15 cellular contexts compared by ENCODE assay signal in genomic region chr3:10505791-10506585, GRCh38. TPM values are rescaled to one million over a fixed set of nuclear protein-coding genes. Genes with fewer than 3 reads are reported as not detected.
DNase-seq lines count a peak whose midpoint lies in the region; FAIRE-seq and TF ChIP-seq lines count a peak whose summit lies in the region.
"Had no signal": no experiment of that assay in that cellular context is flagged by ENCODE, and none has a peak within 500 bp of the region (broad histone marks: within the 10 kb centered on the region; RNA-seq: fewer than 3 reads in every experiment).

No MANE protein-coding gene starts in this region.

- 0 out of 22 replicates have a peak overlapping the region, but pooled peaks of 1 of the 11 experiments have one; percentile 8 for H3K27ac ChIP-seq in BLaER1 treated with 17β-estradiol and CSF1 and Interleukin-3, amounts not matched to agents 10 nM and 100 nM
- no peak overlapping the region for H3K27ac ChIP-seq in H1 (ENCODE audit: low read depth, low read length)
- H3K27ac ChIP-seq in neural progenitor cell, result no peak overlapping the region
- no peak overlapping the region for H3K27ac ChIP-seq in ovary
- H3K27ac ChIP-seq: body of pancreas had no signal

- no peaks in the 10 kb centered on the region for H3K36me3 ChIP-seq in BLaER1 treated with 17β-estradiol and CSF1 and Interleukin-3, amounts not matched to agents 10 nM and 100 nM
- H3K36me3 ChIP-seq in H1 (ENCODE audit: control insufficient read depth in 2 of 4, insufficient read depth in 4 of 4, low read length in 3 of 4) (no peaks in the 10 kb centered on the region), neural progenitor cell (no peaks in the 10 kb centered on the region), ovary (no peaks in the 10 kb centered on the region)

- H2AFZ ChIP-seq in H1 (ENCODE audit: low read length) (peak overlapping the region; percentile 88), neural progenitor cell (replicated peaks) (no peak overlapping the region)

- no peak for FAIRE-seq in H1 (lab: Jason Lieb, UNC)
- FAIRE-seq: GM12878 had no signal

- no peaks in the 10 kb centered on the region for H3F3A ChIP-seq in neural progenitor cell (ENCODE audit: low read depth)

- no peak overlapping the region for H3K14ac ChIP-seq in H1 (ENCODE audit: insufficient read length)

- intact Hi-C loops in ovary (cut with DNase I), result no loop called here

- H3K23me2 ChIP-seq in H1 (ENCODE audit: low read depth, low read length), result peaks cover 5% of the 10 kb centered on the region; the same call in 1 of the 2 replicates

- H2AK5ac ChIP-seq in H1 (ENCODE audit: low read depth, low read length), result no peak overlapping the region

- no peak for TF ChIP-seq RAD21 in H1 (IDR thresholded peaks at IDR 0.05 in 1 of 2, conservative IDR thresholded peaks at IDR 0.05 in 1 of 2; ENCODE audit: low read depth in 2 of 2, low read length in 2 of 2)

- no peak overlapping the region for H3K56ac ChIP-seq in H1 (replicated peaks; ENCODE audit: insufficient read length, low read depth, low read length)

- no peaks in the 10 kb centered on the region for H3K36me3 Mint-ChIP-seq in neural progenitor cell

- peak; percentile 80 for DNase-seq in HuH-7 (ENCODE audit: low spot score)
- DNase-seq in H1 (ENCODE audit: low read depth in 1 of 2, low spot score in 2 of 2), result no peak
- DNase-seq in neural progenitor cell (ENCODE audit: low spot score), result no peak
- DNase-seq in RKO (ENCODE audit: low spot score), result no peak
- no peak for DNase-seq in ovary
- no peak for DNase-seq in Ammon's horn (ENCODE audit: low spot score)
- DNase-seq in occipital lobe (lab: John Stamatoyannopoulos, UW), result no peak
- DNase-seq: activated CD8-positive, alpha-beta memory T cell treated with anti-CD3 and anti-CD28 coated beads, Interleukin-2, amount 50 U/mL, for 48 hours; body of pancreas; islet precursor cell; OCI-M1; stimulated activated CD4-positive, alpha-beta T cell treated with anti-CD3 and anti-CD28 coated beads, Interleukin-4, amount 100 ng/mL, for 4 hours; T-helper 9 cell had no signal

- no peaks in the 10 kb centered on the region for H3K79me1 ChIP-seq in H1 (ENCODE audit: low read depth, low read length)

- peaks cover 0 to 16% (median 0%) of the 10 kb centered on the region in 11 experiments; a peak in 5 of 22 replicates for H3K27me3 ChIP-seq in BLaER1 treated with 17β-estradiol and CSF1 and Interleukin-3, amounts not matched to agents 10 nM and 100 nM
- H3K27me3 ChIP-seq in H1 (replicated peaks in 1 of 4; ENCODE audit: control insufficient read depth in 3 of 4, extremely low read depth in 1 of 4, insufficient read depth in 3 of 4, low read length in 3 of 4), result peaks cover 0 to 12% (median 10%) of the 10 kb centered on the region in 4 experiments; a peak in 5 of 7 replicates
- peaks cover 22% of the 10 kb centered on the region for H3K27me3 ChIP-seq in neural progenitor cell
- H3K27me3 ChIP-seq in ovary, result no peaks in the 10 kb centered on the region

- peak overlapping the region; percentile 4; the same call in 1 of the 2 replicates for H2BK12ac ChIP-seq in H1 (ENCODE audit: low read depth, low read length)

- peak overlapping the region; percentile 75 for H3K4me3 Mint-ChIP-seq in neural progenitor cell

- H3K4me1 Mint-ChIP-seq in neural progenitor cell, result peaks cover 15% of the 10 kb centered on the region

- TF ChIP-seq POLR2A in H1 (IDR thresholded peaks at IDR 0.05; ENCODE audit: control extremely low read depth in 1 of 2, low read depth in 2 of 2, low read length in 2 of 2) (no peak), ovary (IDR thresholded peaks at IDR 0.05) (no peak)

- H4K5ac ChIP-seq in H1 (ENCODE audit: insufficient read length, low read depth, low read length), result no peak overlapping the region

- H3K79me2 ChIP-seq in H1 (ENCODE audit: control insufficient read depth in 1 of 2, insufficient read depth in 2 of 2, low read length in 2 of 2) (no peaks in the 10 kb centered on the region), neural progenitor cell (ENCODE audit: low read depth) (no peaks in the 10 kb centered on the region)

- no peak overlapping the region for H3K23ac ChIP-seq in H1 (ENCODE audit: insufficient read length)

- H3K27me3 Mint-ChIP-seq in neural progenitor cell (ENCODE audit: insufficient read depth, low read depth), result peaks cover 5% of the 10 kb centered on the region

- POLR2A ChIA-PET in H1 (lab: Charles Lee; ENCODE audit: partially characterized antibody), result interaction anchor here (1.3 kb wide), 1 partner anchor 10 kb away, joined by 4 read pairs; no protein-coding TSS in a partner anchor

- H2BK15ac ChIP-seq in H1 (ENCODE audit: low read length), result no peak overlapping the region

- H4K91ac ChIP-seq in H1 (replicated peaks; ENCODE audit: insufficient read length, low read length), result no peak overlapping the region

- CTCF ChIA-PET in H1 (lab: Charles Lee; ENCODE audit: partially characterized antibody), result interaction anchor here (0.9 to 1.0 kb wide), 2 partner anchors 11 to 162 kb away, joined by 3 to 4 read pairs; no protein-coding TSS in a partner anchor

- peak overlapping the region; percentile 63 to 74 (median 70) for H3K4me2 ChIP-seq in BLaER1 treated with 17β-estradiol and CSF1 and Interleukin-3, amounts not matched to agents 10 nM and 100 nM
- H3K4me2 ChIP-seq in H1 (ENCODE audit: insufficient read depth in 1 of 2, low read depth in 2 of 2, low read length in 2 of 2), result peak overlapping the region; percentile 56 to 72
- H3K4me2 ChIP-seq in neural progenitor cell, result peak overlapping the region; percentile 79

- no peak overlapping the region for H2BK120ac ChIP-seq in H1 (replicated peaks; ENCODE audit: low read depth, low read length)

- no peak overlapping the region for H2BK5ac ChIP-seq in H1 (ENCODE audit: low read depth, low read length)

- H3K4me3 ChIP-seq in BLaER1 treated with 17β-estradiol and CSF1 and Interleukin-3, amounts not matched to agents 10 nM and 100 nM, result peak overlapping the region in 1 of 10 experiments; percentile 22; a peak in 1 of 20 replicates
- peak overlapping the region; percentile 26 to 64 (median 38); a peak in 7 of 8 replicates for H3K4me3 ChIP-seq in H1 (ENCODE audit: extremely low read depth in 1 of 4, insufficient read depth in 2 of 4, low read depth in 3 of 4, low read length in 4 of 4)
- peak overlapping the region; percentile 48 for H3K4me3 ChIP-seq in neural progenitor cell
- H3K4me3 ChIP-seq in ovary, result no peak overlapping the region
- H3K4me3 ChIP-seq: body of pancreas, GM12878 had no signal

- peaks cover 7 to 53% (median 43%) of the 10 kb centered on the region in 10 experiments; a peak in 19 of 20 replicates for H3K4me1 ChIP-seq in BLaER1 treated with 17β-estradiol and CSF1 and Interleukin-3, amounts not matched to agents 10 nM and 100 nM
- H3K4me1 ChIP-seq in H1 (replicated peaks in 1 of 4; ENCODE audit: control insufficient read depth in 3 of 4, insufficient read depth in 4 of 4, low read length in 3 of 4), result peaks cover 0 to 9% (median 5%) of the 10 kb centered on the region in 4 experiments; a peak in 6 of 7 replicates
- H3K4me1 ChIP-seq in neural progenitor cell, result peaks cover 9% of the 10 kb centered on the region
- no peaks in the 10 kb centered on the region for H3K4me1 ChIP-seq in ovary (ENCODE audit: insufficient read depth)

- H2BK20ac ChIP-seq in H1 (ENCODE audit: low read length), result no peak overlapping the region

- H4K20me1 ChIP-seq in BLaER1 treated with 17β-estradiol and CSF1 and Interleukin-3, amounts not matched to agents 10 nM and 100 nM, result peaks cover 0 to 44% (median 0%) of the 10 kb centered on the region in 11 experiments; a peak in 5 of 22 replicates
- H4K20me1 ChIP-seq in H1 (replicated peaks in 1 of 2; ENCODE audit: control insufficient read depth in 1 of 2, insufficient read depth in 2 of 2, low read length in 2 of 2) (no peaks in the 10 kb centered on the region), neural progenitor cell (ENCODE audit: low read depth) (no peaks in the 10 kb centered on the region)

- H3K9ac ChIP-seq in BLaER1 treated with 17β-estradiol and CSF1 and Interleukin-3, amounts not matched to agents 10 nM and 100 nM, result peak overlapping the region in 4 of 11 experiments; percentile 7 to 42 (median 33); a peak in 5 of 22 replicates
- H3K9ac ChIP-seq in H1 (replicated peaks in 1 of 4; ENCODE audit: extremely low read depth in 1 of 4, low read depth in 3 of 4, low read length in 3 of 4), result no peak overlapping the region
- H3K9ac ChIP-seq in neural progenitor cell, result no peak overlapping the region

- H4K8ac ChIP-seq in H1 (ENCODE audit: extremely low read depth, insufficient read depth, low read length), result no peak overlapping the region

- no peaks in the 10 kb centered on the region for H3K9me3 ChIP-seq in BLaER1 treated with 17β-estradiol and CSF1 and Interleukin-3, amounts not matched to agents 10 nM and 100 nM (replicated peaks in 1 of 11)
- H3K9me3 ChIP-seq in H1 (ENCODE audit: insufficient read depth in 2 of 2, low read depth in 1 of 2, low read length in 1 of 2) (no peaks in the 10 kb centered on the region), neural progenitor cell (ENCODE audit: low read depth) (no peaks in the 10 kb centered on the region), ovary (no peaks in the 10 kb centered on the region)
- H3K9me3 ChIP-seq: body of pancreas had no signal

- no peak overlapping the region for H3K18ac ChIP-seq in H1 (ENCODE audit: extremely low read depth, low read length)

- H3K4ac ChIP-seq in H1 (replicated peaks; ENCODE audit: insufficient read length, low read depth, low read length), result no peak overlapping the region

- no peak overlapping the region for H3K27ac Mint-ChIP-seq in neural progenitor cell

- H3K9me3 Mint-ChIP-seq in neural progenitor cell, result no peaks in the 10 kb centered on the region

- TF ChIP-seq EP300 in H1 (IDR thresholded peaks at IDR 0.05; ENCODE audit: borderline replicate concordance in 1 of 2, low read depth in 2 of 2, low read length in 2 of 2) (no peak), ovary (IDR thresholded peaks at IDR 0.05) (no peak)

- TF ChIP-seq CTCF in H1 (IDR thresholded peaks at IDR 0.05; ENCODE audit: control extremely low read depth in 1 of 3, insufficient read depth in 1 of 3, low read depth in 1 of 3, low read length in 3 of 3) (no peak), neural progenitor cell (IDR thresholded peaks at IDR 0.05) (no peak), ovary (IDR thresholded peaks at IDR 0.05) (no peak)

- 75% methylated on average over 13 of the region's 22 CpGs; no CpG with 5 or more reads in 1 of the 2 experiments for WGBS in H1 (ENCODE audit: extremely low coverage in 1 of 2, insufficient coverage in 1 of 2, insufficient read length in 1 of 2, insufficient replicate concordance in 2 of 2, low coverage in 1 of 2, low lambda C conversion rate in 2 of 2, missing lambda C conversion rate in 1 of 2), 2 experiments
- WGBS in ovary, 3 donors, result 17 to 25% (median 18%) methylated on average over 22 of the region's 22 CpGs

RNA-seq across cellular contexts. Expression of gene ATP2B2, which starts 0.6 kb away (rescaled TPM):
- total RNA-seq in H1 (2021; fragmentation: NEBNext Ultra II Directional; extraction: Animal tissue kit (Norgen Biotek cat#: 25700)), result 0.61 and 1.2 TPM in 2 replicates
- polyA plus RNA-seq in H1 (2011; rRNA removed) (0.14 and 0.20 TPM in 2 replicates), ovary (under 1 TPM; 0.05 to 0.13 TPM)
- 0.17 TPM for polyA plus RNA-seq in H1 (2011; cell fraction: cytosol; rRNA removed)
- 0.53 TPM for polyA plus RNA-seq in H1 (2011; cell fraction: nucleus; rRNA removed)
- 0.08 to 0.39 TPM (median 0.32 TPM) in 4 replicates for polyA plus RNA-seq in H1 (2012, experiment 1 of 2)
- 0.16 TPM for polyA plus RNA-seq in H1 (2012, experiment 2 of 2)
- polyA plus RNA-seq in H1 (2013, experiment 1 of 2), result 0.47 TPM
- 0.31 TPM for polyA plus RNA-seq in H1 (2013, experiment 2 of 2)
- polyA minus RNA-seq in H1 (2011; rRNA and poly(A)+ RNA removed), result 0.38 and 0.41 TPM in 2 replicates
- 0.22 TPM for polyA minus RNA-seq in H1 (2011; cell fraction: cytosol; rRNA and poly(A)+ RNA removed)
- 0.70 TPM for polyA minus RNA-seq in H1 (2011; cell fraction: nucleus; rRNA and poly(A)+ RNA removed)
- total RNA-seq in neural progenitor cell (ENCODE audit: low replicate concordance) (0.03 TPM in 1 of 2 replicates, not detected in the other), ovary (10 to 100 TPM in 1 of 7 donors, 1 to 10 TPM in 1, under 1 TPM in 3, not detected in 2; 0.48 to 11.6 (median 0.87) TPM), occipital lobe (79.5 TPM)
- total RNA-seq: GM12878 had no signal
